ENCODE assay signal across 8 cellular contexts in the genomic region with DNA sequence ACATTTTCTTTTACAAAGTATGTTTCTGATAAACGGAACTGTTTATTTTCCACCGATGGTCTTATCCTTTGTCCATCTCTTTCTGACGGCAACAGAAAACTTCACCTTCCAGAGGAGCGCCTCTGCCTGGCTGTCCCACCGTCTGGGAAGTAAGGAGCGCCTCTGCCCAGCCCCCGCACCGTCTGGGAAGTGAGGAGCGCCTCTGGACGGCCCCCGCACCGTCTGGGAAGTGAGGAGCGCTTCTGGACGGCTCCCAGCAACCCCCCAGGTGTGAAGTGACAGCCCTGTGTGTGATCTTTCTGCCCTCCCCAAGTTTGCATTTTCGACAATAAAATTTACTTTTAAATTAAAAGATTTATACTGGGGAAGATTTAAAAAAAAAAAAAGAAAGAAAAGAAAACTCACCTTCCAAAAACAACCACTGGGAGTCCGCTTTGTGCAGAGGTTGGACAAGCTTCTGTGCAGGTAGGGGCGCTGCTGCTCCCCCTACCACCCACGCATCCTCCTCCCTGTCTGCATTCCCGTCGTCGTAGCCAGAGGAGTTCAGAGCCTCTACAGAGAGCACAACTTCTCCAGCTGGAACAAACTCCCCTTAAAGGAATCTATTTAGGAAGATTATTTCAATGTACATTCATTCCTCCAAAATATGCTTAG. TPM values are rescaled to one million over a fixed set of nuclear protein-coding genes. Genes with fewer than 3 reads are reported as not detected.
A peak's percentile ranks its signal among the peaks of the same experiment; 100 is the strongest.
DNase-seq lines count a peak whose midpoint lies in the region; ATAC-seq and TF ChIP-seq lines count a peak whose summit lies in the region.

No MANE protein-coding gene starts in this region.

- BruUV-seq in Panc1 (replicated peaks; lab: Mats Ljungman, UMichigan) = no TSS peak

- ATAC-seq in Panc1 = 0 out of 2 replicates have a peak, but pooled peaks have one; percentile 33

- peaks cover 4% of the 10 kb centered on the region; the same call in 1 of the 2 replicates for H3K4me1 ChIP-seq in Panc1 (ENCODE audit: control insufficient read depth, insufficient read depth, low read length)
- peaks cover 0 to 18% (median 4%) of the 10 kb centered on the region in 4 donors for H3K4me1 ChIP-seq in sigmoid colon

- H3K36me3 ChIP-seq in Panc1 (ENCODE audit: control insufficient read depth, insufficient read depth, low read length) (no peaks in the 10 kb centered on the region), sigmoid colon (no peaks in the 10 kb centered on the region)

- H3K27me3 ChIP-seq in Panc1 (ENCODE audit: control insufficient read depth, insufficient read depth, low read length) (no peaks in the 10 kb centered on the region), sigmoid colon (no peaks in the 10 kb centered on the region)

- no peak for TF ChIP-seq EP300 in sigmoid colon (IDR thresholded peaks at IDR 0.05)

- in situ Hi-C loops in Panc1 (cut with HindIII; ENCODE audit: low pct_unique_long_range_greater_than_20kb, low sequenced_read_pairs) = no loop called here

- H3K9me3 ChIP-seq in Panc1 (ENCODE audit: control insufficient read depth, insufficient read depth, low read depth, low read length) = no peaks in the 10 kb centered on the region; the same call in 1 of the 2 replicates
- H3K9me3 ChIP-seq in sigmoid colon = no peaks in the 10 kb centered on the region

- intact Hi-C loops in Panc1 (cut with micrococcal nuclease; ENCODE audit: unreplicated experiment) (no loop called here), sigmoid colon (cut with DNase I) (loop anchor here (5.0 kb wide), 1 partner anchor 109 kb away; a partner anchor contains a TSS)

- H3K4me3 ChIP-seq in Panc1 (ENCODE audit: low read depth in 2 of 2, low read length in 2 of 2) (no peak overlapping the region; a peak in 1 of 4 replicates), fibroblast of the aortic adventitia (ENCODE audit: low read depth, low read length) (no peak overlapping the region), sigmoid colon (peak overlapping the region in 2 of 4 donors; percentile 48 to 53)

- CTCF ChIA-PET in Panc1 (lab: Charles Lee) = interaction anchor here (0.6 to 0.7 kb wide), 3 partner anchors 22 to 501 kb away, joined by 3 read pairs; no protein-coding TSS in a partner anchor

- TF ChIP-seq POLR2A in sigmoid colon (IDR thresholded peaks at IDR 0.05) = no peak

- H3K27ac ChIP-seq in Panc1 (ENCODE audit: low read length) = peak overlapping the region; percentile 57; the same call in 1 of the 2 replicates
- peak overlapping the region in 3 of 4 donors; percentile 71 to 78 (median 74) for H3K27ac ChIP-seq in sigmoid colon

- POLR2A ChIA-PET in Panc1 (lab: Charles Lee) = no interaction called here

- peak; percentile 48 for DNase-seq in NCI-H2107 treated with DMSO at 0.1 percent for 48 hours (lab: John Stamatoyannopoulos, UW; ENCODE audit: unreplicated experiment)
- no peak for DNase-seq in NCI-H2107 (lab: John Stamatoyannopoulos, UW)
- no peak for DNase-seq in Panc1 (ENCODE audit: low read depth, low spot score)
- DNase-seq in fibroblast of the aortic adventitia (ENCODE audit: low read depth) = peak; percentile 27
- DNase-seq in sigmoid colon = no peak
- no peak for DNase-seq in NCI-H2029 treated with DMSO at 0.1 percent for 48 hours (lab: John Stamatoyannopoulos, UW)
- no peak for DNase-seq in pons (ENCODE audit: low spot score)
- no peak for DNase-seq in stimulated activated naive CD4-positive, alpha-beta T cell treated with Interleukin-2 at 50 U/mL for 16 hours (lab: John Stamatoyannopoulos, UW)

- TF ChIP-seq CTCF in Panc1 (IDR thresholded peaks at IDR 0.05) (no peak; the same call in 1 of the 2 replicates), fibroblast of the aortic adventitia (IDR thresholded peaks at IDR 0.05; ENCODE audit: insufficient read depth, low read length) (peak; percentile 43), sigmoid colon (IDR thresholded peaks at IDR 0.05) (peak in 2 of 4 experiments; percentile 17 to 34)

- WGBS in sigmoid colon, 2 donors = 9 to 37% methylated on average over 21 of the region's 21 CpGs

RNA-seq across cellular contexts. Expression of a gene that starts 1.0 kb away (rescaled TPM):
- total RNA-seq in Panc1 (2021; ENCODE audit: unreplicated experiment) (15.6 TPM), fibroblast of the aortic adventitia (ENCODE audit: low replicate concordance) (0.90 and 6.8 TPM in 2 replicates), sigmoid colon (1 to 10 TPM in 1 of 4 donors, under 1 TPM in 1, not detected in 2; 0.71 to 3.1 TPM)
- 9.4 TPM for polyA plus RNA-seq in Panc1 (2012; ENCODE audit: insufficient read length)
- polyA plus RNA-seq in sigmoid colon = 10 to 100 TPM; 13.5 to 81.6 (median 17.4) TPM

RNA-seq across cellular contexts. Expression of a gene that starts 23.7 kb away (rescaled TPM):
- total RNA-seq in Panc1 (2021; ENCODE audit: unreplicated experiment) = not detected
- polyA plus RNA-seq in Panc1 (2012; ENCODE audit: insufficient read length) = not detected
- total RNA-seq in fibroblast of the aortic adventitia (ENCODE audit: low replicate concordance) = not detected in 2 replicates
- under 1 TPM in 1 of 4 donors, not detected in 3; 0.36 TPM for total RNA-seq in sigmoid colon
- polyA plus RNA-seq in sigmoid colon = 10 to 100 TPM in 1 of 3 donors, 1 to 10 TPM in 1, under 1 TPM in 1; 0.60 to 67.3 (median 9.0) TPM

RNA-seq across cellular contexts. Expression of a gene that starts 32.9 kb away (rescaled TPM):
- total RNA-seq in Panc1 (2021; ENCODE audit: unreplicated experiment) (12.7 TPM), fibroblast of the aortic adventitia (ENCODE audit: low replicate concordance) (5.2 and 18.9 TPM in 2 replicates), sigmoid colon (10 to 100 TPM; 11.0 to 20.5 (median 15.3) TPM)
- polyA plus RNA-seq in Panc1 (2012; ENCODE audit: insufficient read length) = 12.1 TPM
- polyA plus RNA-seq in sigmoid colon = 10 to 100 TPM in 2 of 3 donors, 1 to 10 TPM in 1; 5.3 to 33.6 (median 12.0) TPM

RNA-seq across cellular contexts. Expression of a gene that starts 39.8 kb away (rescaled TPM):
- total RNA-seq in Panc1 (2021; ENCODE audit: unreplicated experiment) (3.3 TPM), fibroblast of the aortic adventitia (ENCODE audit: low replicate concordance) (0.49 and 0.90 TPM in 2 replicates), sigmoid colon (1 to 10 TPM in 2 of 4 donors, under 1 TPM in 2; 0.66 to 2.1 (median 1.1) TPM)
- polyA plus RNA-seq in Panc1 (2012; ENCODE audit: insufficient read length) = 0.27 TPM
- polyA plus RNA-seq in sigmoid colon = 10 to 100 TPM in 1 of 3 donors, 1 to 10 TPM in 1, not detected in 1; 2.1 to 10.3 TPM

RNA-seq across cellular contexts. Expression of a gene that starts 59.5 kb away (rescaled TPM):
- total RNA-seq in Panc1 (2021; ENCODE audit: unreplicated experiment) (7.7 TPM), fibroblast of the aortic adventitia (ENCODE audit: low replicate concordance) (1.3 and 4.3 TPM in 2 replicates), sigmoid colon (10 to 100 TPM in 1 of 4 donors, 1 to 10 TPM in 3; 3.0 to 10.2 (median 4.9) TPM)
- polyA plus RNA-seq in Panc1 (2012; ENCODE audit: insufficient read length) = 5.1 TPM
- 1 to 10 TPM; 1.2 to 8.1 (median 4.6) TPM for polyA plus RNA-seq in sigmoid colon

Comparison
In these comparisons a context has a peak if more than half of its experiments do, and no peak if none do; other contexts are left out.
1. DNase-seq: peak in NCI-H2107 treated with DMSO at 0.1 percent for 48 hours (single experiment) and fibroblast of the aortic adventitia (single experiment); none in NCI-H2107 (single experiment), Panc1 (single experiment), sigmoid colon (single experiment), NCI-H2029 treated with DMSO at 0.1 percent for 48 hours (single experiment), pons (single experiment) and stimulated activated naive CD4-positive, alpha-beta T cell treated with Interleukin-2 at 50 U/mL for 16 hours (single experiment).